In the genomic region with DNA sequence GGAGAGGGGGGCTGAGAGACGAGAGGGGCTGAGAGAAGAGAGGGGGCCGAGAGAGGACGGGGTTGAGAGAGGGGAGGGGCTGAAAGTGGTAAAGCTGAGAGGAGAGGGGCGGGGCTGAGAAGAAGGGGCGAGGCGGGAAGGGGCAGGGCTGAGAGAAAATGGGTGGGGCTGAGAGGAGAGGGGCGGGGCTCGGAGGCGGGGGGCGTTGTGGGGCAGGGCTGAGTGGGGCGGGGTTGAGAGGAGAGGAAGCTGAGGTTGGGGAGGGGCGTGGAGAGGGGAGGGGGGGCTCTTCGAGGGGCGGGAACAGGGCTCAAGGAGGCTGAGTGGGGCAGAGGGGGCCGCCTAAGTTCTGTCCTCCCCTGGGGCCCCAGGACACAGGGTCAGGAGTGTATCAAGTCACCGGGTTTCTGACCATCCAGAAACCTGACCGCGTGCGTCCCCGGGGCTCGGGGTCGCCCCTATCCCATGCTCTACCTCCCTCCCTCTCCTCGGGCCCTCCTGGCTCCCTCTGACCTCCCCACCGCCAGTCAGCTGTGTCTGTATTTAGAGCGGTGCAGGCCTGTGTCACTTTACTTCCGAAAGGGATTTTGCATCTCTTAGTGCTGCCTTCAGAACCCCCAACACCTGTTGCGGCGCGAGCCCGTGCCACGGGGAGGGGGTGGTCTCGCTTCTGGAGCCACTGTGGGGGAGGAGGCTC, we compare ENCODE assay signal across 8 cellular contexts.
DNase-seq lines count a peak whose midpoint lies in the region.

No MANE protein-coding gene starts in this region.

- H3K4me3 ChIP-seq in NT2/D1 (ENCODE audit: insufficient read length, low read depth) (peak overlapping the region; percentile 48), iPS-15b (ENCODE audit: low read depth, low read length) (peak overlapping the region; percentile 71)

- H3K4me1 ChIP-seq in NT2/D1 (ENCODE audit: insufficient read depth, insufficient read length) (peaks cover 6% of the 10 kb centered on the region), iPS-15b (ENCODE audit: control insufficient read depth, insufficient read depth, low read length) (no peaks in the 10 kb centered on the region)

- H3K27me3 ChIP-seq in NT2/D1 (ENCODE audit: insufficient read depth, insufficient read length): peaks cover 25% of the 10 kb centered on the region
- peaks cover 18% of the 10 kb centered on the region for H3K27me3 ChIP-seq in iPS-15b (ENCODE audit: control insufficient read depth, insufficient read depth, low read length)

- no peaks in the 10 kb centered on the region for H3K9me3 ChIP-seq in NT2/D1 (ENCODE audit: insufficient read depth, low read length)
- H3K9me3 ChIP-seq in iPS-15b (ENCODE audit: control insufficient read depth, insufficient read depth, low read length): no peaks in the 10 kb centered on the region

- H3K36me3 ChIP-seq in NT2/D1 (ENCODE audit: insufficient read depth, insufficient read length, low read length): no peaks in the 10 kb centered on the region
- H3K36me3 ChIP-seq in iPS-15b (ENCODE audit: control insufficient read depth, insufficient read depth, low read length): no peaks in the 10 kb centered on the region

- DNase-seq in NCI-H82 (lab: John Stamatoyannopoulos, UW) (peak; percentile 68), NCI-H82 treated with DMSO at 0.1 percent for 48 hours (lab: John Stamatoyannopoulos, UW; ENCODE audit: unreplicated experiment) (no peak), NT2/D1 (ENCODE audit: low read depth, low spot score) (peak; percentile 56), activated T-helper 1 cell treated with Interleukin-2 at 50 U/mL for 16 hours (ENCODE audit: low read depth) (peak; percentile 8), NCI-H187 treated with DMSO at 0.1 percent for 48 hours (lab: John Stamatoyannopoulos, UW) (no peak), COLO668 (lab: John Stamatoyannopoulos, UW; ENCODE audit: unreplicated experiment) (no peak)
- DNase-seq in stimulated activated CD8-positive, alpha-beta memory T cell treated with anti-CD3 and anti-CD28 coated beads, Interleukin-7, amount 100 ng/mL, for 1 hour (ENCODE audit: low read depth in 2 of 2): peak; percentile 8 to 20

- H3K9ac ChIP-seq in NT2/D1 (ENCODE audit: insufficient read length, low read depth) (peak overlapping the region; percentile 66), iPS-15b (ENCODE audit: low read depth, low read length) (peak overlapping the region; percentile 24)

Comparison
In these comparisons a context has a peak if more than half of its experiments do, and no peak if none do; other contexts are left out.
1. DNase-seq: peak in NCI-H82 (single experiment), NT2/D1 (single experiment), activated T-helper 1 cell treated with Interleukin-2 at 50 U/mL for 16 hours (single experiment) and stimulated activated CD8-positive, alpha-beta memory T cell treated with anti-CD3 and anti-CD28 coated beads, Interleukin-7, amount 100 ng/mL, for 1 hour (2 of 2); none in NCI-H82 treated with DMSO at 0.1 percent for 48 hours (single experiment), NCI-H187 treated with DMSO at 0.1 percent for 48 hours (single experiment) and COLO668 (single experiment).